1 cellular context compared by ENCODE assay signal in genomic region chr15:34799825-34800168, GRCh38.
TF ChIP-seq lines count a peak whose summit lies in the region.

No MANE protein-coding gene starts in this region.

TF ChIP-seq in K562, 482 proteins besides CTCF, POLR2A, EP300 and RAD21:
- TF ChIP-seq PHF20 (IDR thresholded peaks at IDR 0.05; ENCODE audit: partially characterized antibody), result no peak
- peak; percentile 16 for TF ChIP-seq RBBP5 (IDR thresholded peaks at IDR 0.05; ENCODE audit: borderline replicate concordance, insufficient read depth, low read length, poor library complexity, severe bottlenecking)
- peak; percentile 49 for TF ChIP-seq PRDM10 (IDR thresholded peaks at IDR 0.05; ENCODE audit: partially characterized antibody)
- TF ChIP-seq PKNOX1 (IDR thresholded peaks at IDR 0.05), result no peak
- TF ChIP-seq ZNF232 (CRISPR knock-in tag; IDR thresholded peaks at IDR 0.05), result no peak
- 0 out of 2 replicates have a peak, but pooled peaks have one; percentile 2 for TF ChIP-seq DPF2 (IDR thresholded peaks at IDR 0.05)
- no peak for TF ChIP-seq SFPQ (IDR thresholded peaks at IDR 0.05; ENCODE audit: low read depth, low read length)
- TF ChIP-seq HDGF (IDR thresholded peaks at IDR 0.05), result no peak
TF ChIP-seq in K562: peak in this region for 3.
